24 cellular contexts compared by ENCODE assay signal in genomic region chr11:61773356-61773755, GRCh38. TPM values are rescaled to one million over a fixed set of nuclear protein-coding genes. Genes with fewer than 3 reads are reported as not detected.
DNase-seq lines count a peak whose midpoint lies in the region; ATAC-seq, FAIRE-seq and TF ChIP-seq lines count a peak whose summit lies in the region.
"Had no signal": no experiment of that assay in that cellular context is flagged by ENCODE, and none has a peak within 500 bp of the region (broad histone marks: within the 10 kb centered on the region; RNA-seq: fewer than 3 reads in every experiment).

No MANE protein-coding gene starts in this region.

- no peak overlapping the region; the same call in 1 of the 2 replicates for H2BK20ac ChIP-seq in H1 (ENCODE audit: low read length)

- H4K20me1 ChIP-seq in H1 (replicated peaks in 1 of 2; ENCODE audit: control insufficient read depth in 1 of 2, insufficient read depth in 2 of 2, low read length in 2 of 2) = no peaks in the 10 kb centered on the region
- no peaks in the 10 kb centered on the region for H4K20me1 ChIP-seq in neural progenitor cell (ENCODE audit: low read depth)

- CTCF ChIA-PET in H1 (lab: Charles Lee; ENCODE audit: partially characterized antibody) = interaction anchor here (1.0 to 4.9 kb wide), 3 partner anchors 9 to 24 kb away, joined by 3 to 52 read pairs (median 4); no protein-coding TSS in a partner anchor

- H3K36me3 ChIP-seq in H1 (ENCODE audit: control insufficient read depth in 2 of 4, insufficient read depth in 4 of 4, low read length in 3 of 4) (no peaks in the 10 kb centered on the region), neural progenitor cell (no peaks in the 10 kb centered on the region), body of pancreas (replicated peaks in 1 of 2; ENCODE audit: insufficient read depth in 1 of 2, low read depth in 2 of 2) (peaks cover 0 to 6% of the 10 kb centered on the region in 2 donors), left lung (no peaks in the 10 kb centered on the region)
- H3K36me3 ChIP-seq: adrenal gland, ovary, thyroid gland had no signal

- H2AFZ ChIP-seq in H1 (ENCODE audit: low read length) (no peak overlapping the region), neural progenitor cell (replicated peaks) (no peak overlapping the region)

- no peak overlapping the region for H3K56ac ChIP-seq in H1 (replicated peaks; ENCODE audit: insufficient read length, low read depth, low read length)

- TF ChIP-seq POLR2A in H1 (IDR thresholded peaks at IDR 0.05; ENCODE audit: control extremely low read depth in 1 of 2, low read depth in 2 of 2, low read length in 2 of 2) (no peak), body of pancreas (IDR thresholded peaks at IDR 0.05) (no peak)

- no peaks in the 10 kb centered on the region for H3K23me2 ChIP-seq in H1 (ENCODE audit: low read depth, low read length)

- H4K8ac ChIP-seq in H1 (ENCODE audit: extremely low read depth, insufficient read depth, low read length) = no peak overlapping the region

- 0 out of 2 replicates have a peak overlapping the region, but pooled peaks have one; percentile 31 for H2BK15ac ChIP-seq in H1 (ENCODE audit: low read length)

- no peak for TF ChIP-seq EP300 in H1 (IDR thresholded peaks at IDR 0.05; ENCODE audit: borderline replicate concordance in 1 of 2, low read depth in 2 of 2, low read length in 2 of 2)

- H2BK120ac ChIP-seq in H1 (replicated peaks; ENCODE audit: low read depth, low read length) = no peak overlapping the region

- H3K79me2 ChIP-seq in H1 (ENCODE audit: control insufficient read depth in 1 of 2, insufficient read depth in 2 of 2, low read length in 2 of 2) = no peaks in the 10 kb centered on the region
- H3K79me2 ChIP-seq in neural progenitor cell (ENCODE audit: low read depth) = no peaks in the 10 kb centered on the region

- ATAC-seq in body of pancreas = no peak
- ATAC-seq in left lung = no peak
- no peak for ATAC-seq in GM18873 (IDR thresholded peaks at IDR 0.05; ENCODE audit: low FRiP score, unreplicated experiment)
- ATAC-seq: stimulated activated naive B cell treated with anti-CD40 and anti-IgM and Interleukin-4, amounts not matched to agents 10 μg/mL and 1 μg/mL and 100 μg/mL, for 72 hours had no signal

- H4K91ac ChIP-seq in H1 (replicated peaks; ENCODE audit: insufficient read length, low read length) = no peak overlapping the region

- WGBS in H1 (ENCODE audit: extremely low coverage in 1 of 2, insufficient coverage in 1 of 2, insufficient read length in 1 of 2, insufficient replicate concordance in 2 of 2, low coverage in 1 of 2, low lambda C conversion rate in 2 of 2, missing lambda C conversion rate in 1 of 2), 2 experiments = 79% methylated on average over 10 of the region's 10 CpGs; no CpG with 5 or more reads in 1 of the 2 experiments
- 88 to 89% methylated on average over 6 to 10 of the region's 10 CpGs for WGBS in body of pancreas, 2 donors

- H3K4me3 Mint-ChIP-seq in neural progenitor cell = peak overlapping the region; percentile 43
- H3K4me3 Mint-ChIP-seq in activated T-helper 2 cell treated with anti-CD3 and anti-CD28 coated beads, Interferon-gamma antibody, Interleukin-2, Interleukin-4, amounts not matched to agents 10 μg/mL and 5 μg/mL and 100 μg/mL, durations not matched to agents 14 hours and 24 hours and 36 hours (ENCODE audit: low read depth) = no peak overlapping the region
- H3K4me3 Mint-ChIP-seq: activated CD4-positive, alpha-beta T cell treated with anti-CD3 and anti-CD28 coated beads, Interleukin-2, amount 10 ng/mL, durations not matched to agents 7 days and 5 days; stimulated activated naive B cell treated with anti-CD40 and anti-IgM and Interleukin-4, amounts not matched to agents 10 μg/mL and 1 μg/mL and 100 μg/mL, for 72 hours; T-helper 2 cell treated with Interferon-gamma antibody and Interleukin-4, amounts not matched to agents 5 μg/mL and 100 μg/mL, for 36 hours had no signal

- intact Hi-C loops in body of pancreas (cut with DNase I) = no loop called here
- intact Hi-C loops in left lung (cut with DNase I) = no loop called here
- intact Hi-C loops in activated T-helper 2 cell treated with anti-CD3 and anti-CD28 coated beads, Interferon-gamma antibody, Interleukin-2, Interleukin-4, amounts not matched to agents 10 μg/mL and 5 μg/mL and 100 μg/mL, durations not matched to agents 14 hours and 24 hours and 36 hours (cut with micrococcal nuclease) = no loop called here

- no peak overlapping the region for H3K9ac ChIP-seq in H1 (replicated peaks in 1 of 4; ENCODE audit: extremely low read depth in 1 of 4, low read depth in 3 of 4, low read length in 3 of 4)
- H3K9ac ChIP-seq in neural progenitor cell = peak overlapping the region; percentile 32

- POLR2A ChIA-PET in H1 (lab: Charles Lee; ENCODE audit: partially characterized antibody) = interaction anchor here (2.2 to 4.0 kb wide), 2 partner anchors 15 to 19 kb away, joined by 11 to 16 read pairs; partner anchors contain the start of genes FEN1 and TMEM258

- no peaks in the 10 kb centered on the region for H3K27me3 Mint-ChIP-seq in neural progenitor cell (ENCODE audit: insufficient read depth, low read depth)
- H3K27me3 Mint-ChIP-seq in activated T-helper 2 cell treated with anti-CD3 and anti-CD28 coated beads, Interferon-gamma antibody, Interleukin-2, Interleukin-4, amounts not matched to agents 10 μg/mL and 5 μg/mL and 100 μg/mL, durations not matched to agents 14 hours and 24 hours and 36 hours (ENCODE audit: low read depth) = no peaks in the 10 kb centered on the region

- no peak overlapping the region for H2BK12ac ChIP-seq in H1 (ENCODE audit: low read depth, low read length)

- H2AK5ac ChIP-seq in H1 (ENCODE audit: low read depth, low read length) = no peak overlapping the region

- H2BK5ac ChIP-seq in H1 (ENCODE audit: low read depth, low read length) = no peak overlapping the region

- FAIRE-seq in H1 (lab: Jason Lieb, UNC) = no peak
- FAIRE-seq: bronchial epithelial cell, D721Med, GM19239, kidney had no signal

- no peaks in the 10 kb centered on the region for H3K9me3 Mint-ChIP-seq in neural progenitor cell
- no peaks in the 10 kb centered on the region for H3K9me3 Mint-ChIP-seq in activated T-helper 2 cell treated with anti-CD3 and anti-CD28 coated beads, Interferon-gamma antibody, Interleukin-2, Interleukin-4, amounts not matched to agents 10 μg/mL and 5 μg/mL and 100 μg/mL, durations not matched to agents 14 hours and 24 hours and 36 hours
- H3K9me3 Mint-ChIP-seq: activated CD4-positive, alpha-beta T cell treated with anti-CD3 and anti-CD28 coated beads, Interleukin-2, amount 10 ng/mL, durations not matched to agents 7 days and 5 days; stimulated activated naive B cell treated with anti-CD40 and anti-IgM and Interleukin-4, amounts not matched to agents 10 μg/mL and 1 μg/mL and 100 μg/mL, for 72 hours; T-helper 2 cell treated with Interferon-gamma antibody and Interleukin-4, amounts not matched to agents 5 μg/mL and 100 μg/mL, for 36 hours had no signal

- DNase-seq in SK-N-DZ (ENCODE audit: low spot score) = peak; percentile 96
- DNase-seq in H1 (ENCODE audit: low read depth in 1 of 2, low spot score in 2 of 2) = no peak
- DNase-seq in neural progenitor cell (ENCODE audit: low spot score) = peak; percentile 43
- no peak for DNase-seq in body of pancreas
- no peak for DNase-seq in left lung
- DNase-seq in activated T-helper 2 cell treated with anti-CD3 and anti-CD28 coated beads, Interferon-gamma antibody, Interleukin-2, Interleukin-4, amounts not matched to agents 10 μg/mL and 5 μg/mL and 100 μg/mL, durations not matched to agents 14 hours and 24 hours and 36 hours (ENCODE audit: low spot score) = no peak
- DNase-seq: adrenal gland; cortex of kidney; kidney; mammary epithelial cell; NCI-H1694 treated with DMSO at 0.1 percent for 48 hours; NCI-H69; ovary; stimulated activated CD4-positive, alpha-beta T cell treated with anti-CD3 and anti-CD28 coated beads, Interleukin-4, amount 100 ng/mL, for 1 hour; stimulated activated naive B cell treated with anti-CD40 and anti-IgM and Interleukin-4, amounts not matched to agents 10 μg/mL and 1 μg/mL and 100 μg/mL, for 72 hours had no signal

- H3K27me3 ChIP-seq in H1 (replicated peaks in 1 of 4; ENCODE audit: control insufficient read depth in 3 of 4, extremely low read depth in 1 of 4, insufficient read depth in 3 of 4, low read length in 3 of 4) (no peaks in the 10 kb centered on the region; a peak in 1 of 7 replicates), neural progenitor cell (no peaks in the 10 kb centered on the region), body of pancreas (no peaks in the 10 kb centered on the region), left lung (peaks cover 0 to 15% of the 10 kb centered on the region in 2 donors)
- H3K27me3 ChIP-seq: adrenal gland, ovary, thyroid gland had no signal

- no peak overlapping the region for H3K23ac ChIP-seq in H1 (ENCODE audit: insufficient read length)

- no peaks in the 10 kb centered on the region for H3F3A ChIP-seq in neural progenitor cell (ENCODE audit: low read depth)

- TF ChIP-seq CTCF in C4-2B (conservative IDR thresholded peaks at IDR 0.05) = no peak
- no peak for TF ChIP-seq CTCF in H1 (IDR thresholded peaks at IDR 0.05; ENCODE audit: control extremely low read depth in 1 of 3, insufficient read depth in 1 of 3, low read depth in 1 of 3, low read length in 3 of 3)
- TF ChIP-seq CTCF in neural progenitor cell (IDR thresholded peaks at IDR 0.05) = no peak
- TF ChIP-seq CTCF in body of pancreas (IDR thresholded peaks at IDR 0.05) = no peak
- TF ChIP-seq CTCF in left lung (IDR thresholded peaks at IDR 0.05) = no peak

- peaks cover 5% of the 10 kb centered on the region for H3K36me3 Mint-ChIP-seq in neural progenitor cell
- H3K36me3 Mint-ChIP-seq in activated T-helper 2 cell treated with anti-CD3 and anti-CD28 coated beads, Interferon-gamma antibody, Interleukin-2, Interleukin-4, amounts not matched to agents 10 μg/mL and 5 μg/mL and 100 μg/mL, durations not matched to agents 14 hours and 24 hours and 36 hours (ENCODE audit: low read depth) = no peaks in the 10 kb centered on the region

- no peak for TF ChIP-seq RAD21 in H1 (IDR thresholded peaks at IDR 0.05 in 1 of 2, conservative IDR thresholded peaks at IDR 0.05 in 1 of 2; ENCODE audit: low read depth in 2 of 2, low read length in 2 of 2)

- H3K4me3 ChIP-seq in H1 (ENCODE audit: extremely low read depth in 1 of 4, insufficient read depth in 2 of 4, low read depth in 3 of 4, low read length in 4 of 4) = no peak overlapping the region
- H3K4me3 ChIP-seq in neural progenitor cell = no peak overlapping the region
- H3K4me3 ChIP-seq in body of pancreas = no peak overlapping the region
- H3K4me3 ChIP-seq in left lung = no peak overlapping the region
- H3K4me3 ChIP-seq: adrenal gland, ovary, SK-N-MC, thyroid gland had no signal

- no peaks in the 10 kb centered on the region for H3K9me3 ChIP-seq in H1 (ENCODE audit: insufficient read depth in 2 of 2, low read depth in 1 of 2, low read length in 1 of 2)
- no peaks in the 10 kb centered on the region for H3K9me3 ChIP-seq in neural progenitor cell (ENCODE audit: low read depth)
- no peaks in the 10 kb centered on the region for H3K9me3 ChIP-seq in body of pancreas
- H3K9me3 ChIP-seq in left lung = no peaks in the 10 kb centered on the region
- H3K9me3 ChIP-seq: adrenal gland, ovary, thyroid gland had no signal

- no peak overlapping the region for H3K14ac ChIP-seq in H1 (ENCODE audit: insufficient read length)

- H3K79me1 ChIP-seq in H1 (ENCODE audit: low read depth, low read length) = no peaks in the 10 kb centered on the region

- H3K4ac ChIP-seq in H1 (replicated peaks; ENCODE audit: insufficient read length, low read depth, low read length) = no peak overlapping the region

- H3K4me1 Mint-ChIP-seq in neural progenitor cell = peaks cover 29% of the 10 kb centered on the region
- peaks cover 13% of the 10 kb centered on the region for H3K4me1 Mint-ChIP-seq in activated T-helper 2 cell treated with anti-CD3 and anti-CD28 coated beads, Interferon-gamma antibody, Interleukin-2, Interleukin-4, amounts not matched to agents 10 μg/mL and 5 μg/mL and 100 μg/mL, durations not matched to agents 14 hours and 24 hours and 36 hours (ENCODE audit: low read depth)

- H3K4me1 ChIP-seq in H1 (replicated peaks in 1 of 4; ENCODE audit: control insufficient read depth in 3 of 4, insufficient read depth in 4 of 4, low read length in 3 of 4) (peaks cover 0 to 26% (median 16%) of the 10 kb centered on the region in 4 experiments; a peak in 6 of 7 replicates), neural progenitor cell (peaks cover 10% of the 10 kb centered on the region), body of pancreas (peaks cover 50% of the 10 kb centered on the region), left lung (peaks cover 0 to 19% of the 10 kb centered on the region in 2 donors)

- 0 out of 2 replicates have a peak overlapping the region, but pooled peaks have one; percentile 17 for H3K27ac ChIP-seq in C4-2B
- no peak overlapping the region for H3K27ac ChIP-seq in H1 (ENCODE audit: low read depth, low read length)
- H3K27ac ChIP-seq in neural progenitor cell = no peak overlapping the region
- H3K27ac ChIP-seq in body of pancreas = peak overlapping the region in 1 of 4 donors; percentile 72
- H3K27ac ChIP-seq in left lung = no peak overlapping the region
- H3K27ac ChIP-seq: adrenal gland, SK-N-MC, thyroid gland had no signal

- H3K4me2 ChIP-seq in H1 (ENCODE audit: insufficient read depth in 1 of 2, low read depth in 2 of 2, low read length in 2 of 2) (no peak overlapping the region), neural progenitor cell (no peak overlapping the region)

- H3K18ac ChIP-seq in H1 (ENCODE audit: extremely low read depth, low read length) = no peak overlapping the region

- no peak overlapping the region for H4K5ac ChIP-seq in H1 (ENCODE audit: insufficient read length, low read depth, low read length)

- H3K27ac Mint-ChIP-seq in neural progenitor cell = no peak overlapping the region
- H3K27ac Mint-ChIP-seq in activated T-helper 2 cell treated with anti-CD3 and anti-CD28 coated beads, Interferon-gamma antibody, Interleukin-2, Interleukin-4, amounts not matched to agents 10 μg/mL and 5 μg/mL and 100 μg/mL, durations not matched to agents 14 hours and 24 hours and 36 hours = no peak overlapping the region
- H3K27ac Mint-ChIP-seq: stimulated activated naive B cell treated with anti-CD40 and anti-IgM and Interleukin-4, amounts not matched to agents 10 μg/mL and 1 μg/mL and 100 μg/mL, for 72 hours had no signal

RNA-seq across cellular contexts. Expression of gene TMEM258, which starts 19.0 kb away (rescaled TPM):
- 147 and 242 TPM in 2 replicates for polyA plus RNA-seq in SK-N-DZ (2014; cell fraction: cytosol; rRNA removed)
- 86.1 and 95.3 TPM in 2 replicates for polyA plus RNA-seq in SK-N-DZ (2014; cell fraction: nucleus; rRNA removed)
- total RNA-seq in H1 (2021; fragmentation: NEBNext Ultra II Directional; extraction: Animal tissue kit (Norgen Biotek cat#: 25700)) = 186 and 191 TPM in 2 replicates
- 622 and 759 TPM in 2 replicates for polyA plus RNA-seq in H1 (2011; rRNA removed)
- polyA plus RNA-seq in H1 (2011; cell fraction: cytosol; rRNA removed) = 508 TPM
- 357 TPM for polyA plus RNA-seq in H1 (2011; cell fraction: nucleus; rRNA removed)
- 367 to 567 TPM (median 473 TPM) in 4 replicates for polyA plus RNA-seq in H1 (2012, experiment 1 of 2)
- polyA plus RNA-seq in H1 (2012, experiment 2 of 2) = 392 TPM
- polyA plus RNA-seq in H1 (2013, experiment 1 of 2) = 338 TPM
- polyA plus RNA-seq in H1 (2013, experiment 2 of 2) = 352 TPM
- 163 and 184 TPM in 2 replicates for polyA minus RNA-seq in H1 (2011; rRNA and poly(A)+ RNA removed)
- polyA minus RNA-seq in H1 (2011; cell fraction: cytosol; rRNA and poly(A)+ RNA removed) = 130 TPM
- polyA minus RNA-seq in H1 (2011; cell fraction: nucleus; rRNA and poly(A)+ RNA removed) = 123 TPM
- total RNA-seq in neural progenitor cell (ENCODE audit: low replicate concordance) = 71.4 and 98.9 TPM in 2 replicates
- total RNA-seq in body of pancreas = 10 to 100 TPM in 1 of 2 donors, 1 to 10 TPM in 1; 8.6 to 29.1 TPM
- 100 to 1,000 TPM; 129 to 136 TPM for total RNA-seq in left lung
- total RNA-seq in activated T-helper 2 cell treated with anti-CD3 and anti-CD28 coated beads, Interferon-gamma antibody, Interleukin-2, Interleukin-4, amounts not matched to agents 10 μg/mL and 5 μg/mL and 100 μg/mL, durations not matched to agents 14 hours and 24 hours and 36 hours = 187 and 192 TPM in 2 replicates

RNA-seq across cellular contexts. Expression of gene FEN1, which starts 19.4 kb away (rescaled TPM):
- polyA plus RNA-seq in SK-N-DZ (2014; cell fraction: cytosol; rRNA removed) = 184 and 207 TPM in 2 replicates
- polyA plus RNA-seq in SK-N-DZ (2014; cell fraction: nucleus; rRNA removed) = 56.1 and 83.9 TPM in 2 replicates
- total RNA-seq in H1 (2021; fragmentation: NEBNext Ultra II Directional; extraction: Animal tissue kit (Norgen Biotek cat#: 25700)) = 84.5 and 86.1 TPM in 2 replicates
- 52.6 and 52.9 TPM in 2 replicates for polyA plus RNA-seq in H1 (2011; rRNA removed)
- 75.9 TPM for polyA plus RNA-seq in H1 (2011; cell fraction: cytosol; rRNA removed)
- 39.1 TPM for polyA plus RNA-seq in H1 (2011; cell fraction: nucleus; rRNA removed)
- 91.9 to 107 TPM (median 97.9 TPM) in 4 replicates for polyA plus RNA-seq in H1 (2012, experiment 1 of 2)
- polyA plus RNA-seq in H1 (2012, experiment 2 of 2) = 35.6 TPM
- 52.4 TPM for polyA plus RNA-seq in H1 (2013, experiment 1 of 2)
- 55.2 TPM for polyA plus RNA-seq in H1 (2013, experiment 2 of 2)
- 74.7 and 76.2 TPM in 2 replicates for polyA minus RNA-seq in H1 (2011; rRNA and poly(A)+ RNA removed)
- 43.7 TPM for polyA minus RNA-seq in H1 (2011; cell fraction: cytosol; rRNA and poly(A)+ RNA removed)
- polyA minus RNA-seq in H1 (2011; cell fraction: nucleus; rRNA and poly(A)+ RNA removed) = 41.1 TPM
- total RNA-seq in neural progenitor cell (ENCODE audit: low replicate concordance) = 51.8 and 68.9 TPM in 2 replicates
- 1 to 10 TPM; 2.6 to 3.4 TPM for total RNA-seq in body of pancreas
- total RNA-seq in left lung = 10 to 100 TPM; 13.9 to 23.1 TPM
- total RNA-seq in activated T-helper 2 cell treated with anti-CD3 and anti-CD28 coated beads, Interferon-gamma antibody, Interleukin-2, Interleukin-4, amounts not matched to agents 10 μg/mL and 5 μg/mL and 100 μg/mL, durations not matched to agents 14 hours and 24 hours and 36 hours = 130 and 131 TPM in 2 replicates

RNA-seq across cellular contexts. Expression of gene MYRF, which starts 20.9 kb away (rescaled TPM):
- polyA plus RNA-seq in SK-N-DZ (2014; cell fraction: cytosol; rRNA removed) = 15.1 and 15.2 TPM in 2 replicates
- polyA plus RNA-seq in SK-N-DZ (2014; cell fraction: nucleus; rRNA removed) = 68.5 and 88.2 TPM in 2 replicates
- 6.0 TPM in 2 replicates for total RNA-seq in H1 (2021; fragmentation: NEBNext Ultra II Directional; extraction: Animal tissue kit (Norgen Biotek cat#: 25700))
- polyA plus RNA-seq in H1 (2011; rRNA removed) = 6.1 and 7.6 TPM in 2 replicates
- 4.4 TPM for polyA plus RNA-seq in H1 (2011; cell fraction: cytosol; rRNA removed)
- polyA plus RNA-seq in H1 (2011; cell fraction: nucleus; rRNA removed) = 37.7 TPM
- polyA plus RNA-seq in H1 (2012, experiment 1 of 2) = 3.9 to 7.2 TPM (median 6.2 TPM) in 4 replicates
- polyA plus RNA-seq in H1 (2012, experiment 2 of 2) = 3.1 TPM
- 5.1 TPM for polyA plus RNA-seq in H1 (2013, experiment 1 of 2)
- 4.7 TPM for polyA plus RNA-seq in H1 (2013, experiment 2 of 2)
- 3.0 and 4.7 TPM in 2 replicates for polyA minus RNA-seq in H1 (2011; rRNA and poly(A)+ RNA removed)
- 3.7 TPM for polyA minus RNA-seq in H1 (2011; cell fraction: cytosol; rRNA and poly(A)+ RNA removed)
- polyA minus RNA-seq in H1 (2011; cell fraction: nucleus; rRNA and poly(A)+ RNA removed) = 9.6 TPM
- 1.9 and 5.8 TPM in 2 replicates for total RNA-seq in neural progenitor cell (ENCODE audit: low replicate concordance)
- 10 to 100 TPM; 33.2 to 47.5 TPM for total RNA-seq in body of pancreas
- 10 to 100 TPM; 15.4 to 17.3 TPM for total RNA-seq in left lung
- 1.8 and 2.6 TPM in 2 replicates for total RNA-seq in activated T-helper 2 cell treated with anti-CD3 and anti-CD28 coated beads, Interferon-gamma antibody, Interleukin-2, Interleukin-4, amounts not matched to agents 10 μg/mL and 5 μg/mL and 100 μg/mL, durations not matched to agents 14 hours and 24 hours and 36 hours

RNA-seq across cellular contexts. Expression of gene FADS1, which starts 43.4 kb away (rescaled TPM):
- 182 and 212 TPM in 2 replicates for polyA plus RNA-seq in SK-N-DZ (2014; cell fraction: cytosol; rRNA removed)
- 118 and 119 TPM in 2 replicates for polyA plus RNA-seq in SK-N-DZ (2014; cell fraction: nucleus; rRNA removed)
- 115 and 116 TPM in 2 replicates for total RNA-seq in H1 (2021; fragmentation: NEBNext Ultra II Directional; extraction: Animal tissue kit (Norgen Biotek cat#: 25700))
- 141 and 160 TPM in 2 replicates for polyA plus RNA-seq in H1 (2011; rRNA removed)
- polyA plus RNA-seq in H1 (2011; cell fraction: cytosol; rRNA removed) = 127 TPM
- polyA plus RNA-seq in H1 (2011; cell fraction: nucleus; rRNA removed) = 141 TPM
- 83.3 to 97.8 TPM (median 90.8 TPM) in 4 replicates for polyA plus RNA-seq in H1 (2012, experiment 1 of 2)
- polyA plus RNA-seq in H1 (2012, experiment 2 of 2) = 40.1 TPM
- polyA plus RNA-seq in H1 (2013, experiment 1 of 2) = 153 TPM
- polyA plus RNA-seq in H1 (2013, experiment 2 of 2) = 174 TPM
- 251 and 278 TPM in 2 replicates for polyA minus RNA-seq in H1 (2011; rRNA and poly(A)+ RNA removed)
- 150 TPM for polyA minus RNA-seq in H1 (2011; cell fraction: cytosol; rRNA and poly(A)+ RNA removed)
- polyA minus RNA-seq in H1 (2011; cell fraction: nucleus; rRNA and poly(A)+ RNA removed) = 146 TPM
- total RNA-seq in neural progenitor cell (ENCODE audit: low replicate concordance) = 163 and 184 TPM in 2 replicates
- total RNA-seq in body of pancreas = 1 to 10 TPM; 4.6 to 7.0 TPM
- total RNA-seq in left lung = 100 to 1,000 TPM in 1 of 2 donors, 10 to 100 TPM in 1; 51.9 to 161 TPM
- total RNA-seq in activated T-helper 2 cell treated with anti-CD3 and anti-CD28 coated beads, Interferon-gamma antibody, Interleukin-2, Interleukin-4, amounts not matched to agents 10 μg/mL and 5 μg/mL and 100 μg/mL, durations not matched to agents 14 hours and 24 hours and 36 hours = 114 and 116 TPM in 2 replicates

RNA-seq across cellular contexts. Expression of gene FADS2, which starts 54.7 kb away (rescaled TPM):
- polyA plus RNA-seq in SK-N-DZ (2014; cell fraction: cytosol; rRNA removed) = 238 and 253 TPM in 2 replicates
- 137 and 153 TPM in 2 replicates for polyA plus RNA-seq in SK-N-DZ (2014; cell fraction: nucleus; rRNA removed)
- total RNA-seq in H1 (2021; fragmentation: NEBNext Ultra II Directional; extraction: Animal tissue kit (Norgen Biotek cat#: 25700)) = 499 and 526 TPM in 2 replicates
- 635 and 701 TPM in 2 replicates for polyA plus RNA-seq in H1 (2011; rRNA removed)
- 497 TPM for polyA plus RNA-seq in H1 (2011; cell fraction: cytosol; rRNA removed)
- polyA plus RNA-seq in H1 (2011; cell fraction: nucleus; rRNA removed) = 671 TPM
- 387 to 431 TPM (median 414 TPM) in 4 replicates for polyA plus RNA-seq in H1 (2012, experiment 1 of 2)
- 532 TPM for polyA plus RNA-seq in H1 (2012, experiment 2 of 2)
- 1,100 TPM for polyA plus RNA-seq in H1 (2013, experiment 1 of 2)
- 1,238 TPM for polyA plus RNA-seq in H1 (2013, experiment 2 of 2)
- polyA minus RNA-seq in H1 (2011; rRNA and poly(A)+ RNA removed) = 977 and 989 TPM in 2 replicates
- polyA minus RNA-seq in H1 (2011; cell fraction: cytosol; rRNA and poly(A)+ RNA removed) = 321 TPM
- polyA minus RNA-seq in H1 (2011; cell fraction: nucleus; rRNA and poly(A)+ RNA removed) = 205 TPM
- total RNA-seq in neural progenitor cell (ENCODE audit: low replicate concordance) (233 and 407 TPM in 2 replicates), body of pancreas (1 to 10 TPM; 2.0 to 4.4 TPM), left lung (100 to 1,000 TPM; 153 to 295 TPM)
- 366 and 381 TPM in 2 replicates for total RNA-seq in activated T-helper 2 cell treated with anti-CD3 and anti-CD28 coated beads, Interferon-gamma antibody, Interleukin-2, Interleukin-4, amounts not matched to agents 10 μg/mL and 5 μg/mL and 100 μg/mL, durations not matched to agents 14 hours and 24 hours and 36 hours

Comparison
In these comparisons a context has a peak if more than half of its experiments do, and no peak if none do; other contexts are left out.
1. DNase-seq: peak in SK-N-DZ (single experiment) and neural progenitor cell (single experiment); none in H1 (0 of 2), body of pancreas (0 of 4), left lung (0 of 2) and activated T-helper 2 cell treated with anti-CD3 and anti-CD28 coated beads, Interferon-gamma antibody, Interleukin-2, Interleukin-4, amounts not matched to agents 10 μg/mL and 5 μg/mL and 100 μg/mL, durations not matched to agents 14 hours and 24 hours and 36 hours (single experiment).